ENCODE assay signal across 11 cellular contexts in the genomic region with DNA sequence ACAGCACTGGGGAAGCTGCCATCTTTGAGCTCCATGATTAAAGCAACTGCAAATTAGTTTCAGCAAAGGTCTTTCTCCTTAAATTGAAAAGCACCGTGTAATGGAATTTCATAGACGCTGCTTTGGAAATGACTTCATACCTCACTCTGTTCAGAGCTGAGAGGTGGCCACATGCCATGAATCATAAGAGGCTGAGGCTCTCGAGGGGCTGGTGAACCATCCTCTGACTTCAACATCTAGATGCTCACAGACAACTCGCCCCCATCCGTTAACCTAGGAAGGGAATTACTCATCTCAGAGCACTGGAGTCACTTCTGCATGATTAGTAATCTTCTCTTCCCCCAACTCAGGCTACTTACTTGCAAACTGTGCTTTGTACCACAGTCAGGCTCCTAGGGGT.
DNase-seq lines count a peak whose midpoint lies in the region; ATAC-seq and TF ChIP-seq lines count a peak whose summit lies in the region.
"Had no signal": no experiment of that assay in that cellular context is flagged by ENCODE, and none has a peak within 500 bp of the region (broad histone marks: within the 10 kb centered on the region; RNA-seq: fewer than 3 reads in every experiment).

No MANE protein-coding gene starts in this region.

- H3K4me3 ChIP-seq in GM23338 (no peak overlapping the region), esophagus squamous epithelium (no peak overlapping the region)

- no peaks in the 10 kb centered on the region for H3K36me3 ChIP-seq in GM23338 (ENCODE audit: insufficient read depth)
- no peaks in the 10 kb centered on the region for H3K36me3 ChIP-seq in esophagus squamous epithelium

- no peak for TF ChIP-seq POLR2A in esophagus squamous epithelium (IDR thresholded peaks at IDR 0.05)

- no peaks in the 10 kb centered on the region for H3K4me1 ChIP-seq in GM23338 (ENCODE audit: insufficient read depth)
- H3K4me1 ChIP-seq in esophagus squamous epithelium: no peaks in the 10 kb centered on the region

- H3K9me2 ChIP-seq in GM23338 (ENCODE audit: insufficient read depth): no peaks in the 10 kb centered on the region

- H3K27me3 Mint-ChIP-seq in GM23338 (ENCODE audit: insufficient read depth, low read depth, poor library complexity): peaks cover 4% of the 10 kb centered on the region

- no peaks in the 10 kb centered on the region for H4K20me1 ChIP-seq in GM23338 (replicated peaks; ENCODE audit: insufficient read depth)

- intact Hi-C loops in esophagus squamous epithelium (cut with DNase I): no loop called here

- TF ChIP-seq CTCF in GM23338 (conservative IDR thresholded peaks at IDR 0.05; ENCODE audit: low read depth in 2 of 2) (no peak), esophagus squamous epithelium (IDR thresholded peaks at IDR 0.05) (no peak)

- H3K27ac ChIP-seq in GM23338 (ENCODE audit: low read depth): no peak overlapping the region
- H3K27ac ChIP-seq in esophagus squamous epithelium: no peak overlapping the region

- peak overlapping the region; percentile 70 for H2AFZ ChIP-seq in GM23338

- no peaks in the 10 kb centered on the region for H3K9me3 ChIP-seq in esophagus squamous epithelium

- H3K36me3 Mint-ChIP-seq in GM23338 (ENCODE audit: low read depth): no peaks in the 10 kb centered on the region
- H3K36me3 Mint-ChIP-seq: activated naive CD8-positive, alpha-beta T cell had no signal

- H3K27ac Mint-ChIP-seq in GM23338: no peak overlapping the region
- H3K27ac Mint-ChIP-seq: activated naive CD8-positive, alpha-beta T cell had no signal

- H3K27me3 ChIP-seq in GM23338 (ENCODE audit: insufficient read depth) (no peaks in the 10 kb centered on the region), esophagus squamous epithelium (no peaks in the 10 kb centered on the region)

- ATAC-seq in GM23338: no peak
- ATAC-seq: sciatic nerve had no signal

- H3K4me2 ChIP-seq in GM23338: no peak overlapping the region

- WGBS in esophagus squamous epithelium, 2 donors: 42 to 44% methylated on average over 5 of the region's 5 CpGs

- H3K4me1 Mint-ChIP-seq in GM23338: no peaks in the 10 kb centered on the region; the same call in 2 of the 3 replicates

- DNase-seq in AG08396 (ENCODE audit: low spot score) (peak; percentile 12), GM23338 (ENCODE audit: low spot score) (no peak), kidney glomerular epithelial cell (lab: John Stamatoyannopoulos, UW) (peak; percentile 80), NCI-H1417 (lab: John Stamatoyannopoulos, UW) (no peak), GF-D8 (lab: John Stamatoyannopoulos, UW) (no peak), DMS53 (lab: John Stamatoyannopoulos, UW) (no peak), esophagus squamous epithelium (lab: John Stamatoyannopoulos, UW) (no peak)
- peak; percentile 29 to 51 for DNase-seq in activated T-cell treated with anti-CD3 and anti-CD28 coated beads, Interleukin-2, amount 50 U/mL, for 48 hours
- DNase-seq: DMS79 treated with DMSO at 0.1 percent for 48 hours had no signal

- H3K4me3 Mint-ChIP-seq in GM23338: no peak overlapping the region
- H3K4me3 Mint-ChIP-seq: activated naive CD8-positive, alpha-beta T cell had no signal

- no peaks in the 10 kb centered on the region for H3K79me2 ChIP-seq in GM23338 (replicated peaks; ENCODE audit: insufficient read depth)

- no peaks in the 10 kb centered on the region for H3K9me3 Mint-ChIP-seq in GM23338

- H3F3A ChIP-seq in GM23338 (replicated peaks; ENCODE audit: low read depth): no peaks in the 10 kb centered on the region

TF ChIP-seq in GM23338, 12 proteins besides CTCF, POLR2A, EP300 and RAD21:
- TF ChIP-seq NANOG (IDR thresholded peaks at IDR 0.05; ENCODE audit: borderline replicate concordance): no peak
- TF ChIP-seq, protein P1, sequence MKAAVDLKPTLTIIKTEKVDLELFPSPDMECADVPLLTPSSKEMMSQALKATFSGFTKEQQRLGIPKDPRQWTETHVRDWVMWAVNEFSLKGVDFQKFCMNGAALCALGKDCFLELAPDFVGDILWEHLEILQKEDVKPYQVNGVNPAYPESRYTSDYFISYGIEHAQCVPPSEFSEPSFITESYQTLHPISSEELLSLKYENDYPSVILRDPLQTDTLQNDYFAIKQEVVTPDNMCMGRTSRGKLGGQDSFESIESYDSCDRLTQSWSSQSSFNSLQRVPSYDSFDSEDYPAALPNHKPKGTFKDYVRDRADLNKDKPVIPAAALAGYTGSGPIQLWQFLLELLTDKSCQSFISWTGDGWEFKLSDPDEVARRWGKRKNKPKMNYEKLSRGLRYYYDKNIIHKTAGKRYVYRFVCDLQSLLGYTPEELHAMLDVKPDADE (IDR thresholded peaks at IDR 0.05): no peak
- TF ChIP-seq STAT1 (IDR thresholded peaks at IDR 0.05; ENCODE audit: unreplicated experiment): no peak

Comparison
In these comparisons a context has a peak if more than half of its experiments do, and no peak if none do; other contexts are left out.
1. DNase-seq: peak in AG08396 (single experiment), activated T-cell treated with anti-CD3 and anti-CD28 coated beads, Interleukin-2, amount 50 U/mL, for 48 hours (2 of 2) and kidney glomerular epithelial cell (single experiment); none in GM23338 (single experiment), NCI-H1417 (0 of 3), GF-D8 (single experiment), DMS53 (single experiment) and esophagus squamous epithelium (single experiment).